Comparison of ENCODE assay signal across 1 cellular context in genomic region chr18:47719096-47719780, GRCh38.
TF ChIP-seq lines count a peak whose summit lies in the region.

No MANE protein-coding gene starts in this region.

TF ChIP-seq in HCT116, 20 proteins besides CTCF, POLR2A, EP300 and RAD21:
- TF ChIP-seq REST (IDR thresholded peaks at IDR 0.05; ENCODE audit: low read depth) (no peak), YY1 (IDR thresholded peaks at IDR 0.05; ENCODE audit: extremely low read depth, insufficient replicate concordance, low read depth, low read length) (no peak), FOSL1 (IDR thresholded peaks at IDR 0.05; ENCODE audit: low read depth) (no peak), ZNF274 (IDR thresholded peaks at IDR 0.05; ENCODE audit: low read depth, low read length) (no peak), ZBTB33 (IDR thresholded peaks at IDR 0.05; ENCODE audit: extremely low read depth, insufficient replicate concordance, low read length) (no peak), MAX (IDR thresholded peaks at IDR 0.05) (no peak), ELF1 (IDR thresholded peaks at IDR 0.05; ENCODE audit: borderline replicate concordance, low read depth) (no peak)
TF ChIP-seq in HCT116: peak in this region for 0.
